Comparison of ENCODE assay signal across 8 cellular contexts in the genomic region with DNA sequence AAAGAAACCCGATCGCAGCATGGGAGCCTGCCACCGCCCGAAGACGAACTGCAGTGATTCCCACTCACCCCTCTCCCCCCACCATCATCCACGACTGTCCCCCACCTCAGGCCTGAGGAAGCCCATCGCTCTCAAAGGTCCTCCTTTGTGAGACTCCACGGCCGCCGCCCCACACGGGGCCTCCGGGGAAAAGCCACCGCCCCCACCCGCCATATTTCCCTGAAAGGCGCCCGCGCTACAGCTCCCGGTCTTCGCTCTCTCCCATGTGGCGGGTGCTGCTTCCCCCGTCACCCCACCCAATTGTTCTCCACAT. TPM values are rescaled to one million over a fixed set of nuclear protein-coding genes. Genes with fewer than 3 reads are reported as not detected.
DNase-seq lines count a peak whose midpoint lies in the region; ATAC-seq and TF ChIP-seq lines count a peak whose summit lies in the region.

No MANE protein-coding gene starts in this region.

- no peak overlapping the region for H2AFZ ChIP-seq in SK-N-SH (ENCODE audit: low read depth)

- peak overlapping the region; percentile 85 for H3K4me2 ChIP-seq in SK-N-SH

- no peak for TF ChIP-seq EP300 in SK-N-SH (IDR thresholded peaks at IDR 0.05; ENCODE audit: borderline replicate concordance in 1 of 2, low read depth in 1 of 2, low read length in 1 of 2)

- peak overlapping the region; percentile 98 for H3K27ac Mint-ChIP-seq in CD8-positive, alpha-beta T cell
- H3K27ac Mint-ChIP-seq in natural killer cell = peak overlapping the region; percentile 98

- peak; percentile 28 for ATAC-seq in CD8-positive, alpha-beta T cell
- ATAC-seq in natural killer cell = peak; percentile 15 to 24 (median 21)

- H3K27ac ChIP-seq in CD8-positive, alpha-beta T cell (ENCODE audit: low read depth, low read length) = peak overlapping the region; percentile 94
- peak overlapping the region; percentile 97 for H3K27ac ChIP-seq in SK-N-SH (ENCODE audit: low read depth in 2 of 2, low read length in 1 of 2)

- H3K27me3 ChIP-seq in CD8-positive, alpha-beta T cell (ENCODE audit: insufficient read depth, low read length) = no peaks in the 10 kb centered on the region
- H3K27me3 ChIP-seq in HAP-1 (ENCODE audit: low read depth) = no peaks in the 10 kb centered on the region
- H3K27me3 ChIP-seq in SK-N-SH (ENCODE audit: insufficient read depth) = no peaks in the 10 kb centered on the region

- H3K79me2 ChIP-seq in SK-N-SH (ENCODE audit: insufficient read depth) = peaks cover 59% of the 10 kb centered on the region

- POLR2A ChIA-PET in CD8-positive, alpha-beta T cell (lab: Charles Lee) = interaction anchor here (0.5 to 2.0 kb wide), 7 partner anchors 8 to 63 kb away, joined by 3 to 14 read pairs (median 5); partner anchors contain the start of gene CRK
- POLR2A ChIA-PET in SK-N-SH (lab: Yijun Ruan, JAX) = interaction anchor here (0.5 to 1.9 kb wide), 4 partner anchors 8 to 117 kb away, joined by 3 to 14 read pairs (median 6); partner anchors contain the start of genes CRK and INPP5K

- H3K36me3 Mint-ChIP-seq in CD8-positive, alpha-beta T cell = peaks cover 22% of the 10 kb centered on the region
- H3K36me3 Mint-ChIP-seq in natural killer cell = no peaks in the 10 kb centered on the region

- peaks cover 10% of the 10 kb centered on the region for H3F3A ChIP-seq in SK-N-SH (replicated peaks; ENCODE audit: insufficient read depth)

- peak overlapping the region; percentile 100 for H3K4me3 ChIP-seq in CD8-positive, alpha-beta T cell (ENCODE audit: low read depth, low read length)
- H3K4me3 ChIP-seq in HAP-1 (peak overlapping the region; percentile 100), SK-N-SH (ENCODE audit: low read depth in 2 of 2, low read length in 1 of 2) (peak overlapping the region; percentile 68 to 99)

- H3K9me3 Mint-ChIP-seq in CD8-positive, alpha-beta T cell = no peaks in the 10 kb centered on the region
- no peaks in the 10 kb centered on the region for H3K9me3 Mint-ChIP-seq in natural killer cell

- peak overlapping the region; percentile 99 for H3K4me3 Mint-ChIP-seq in CD8-positive, alpha-beta T cell
- H3K4me3 Mint-ChIP-seq in natural killer cell = peak overlapping the region; percentile 99

- intact Hi-C loops in CD8-positive, alpha-beta T cell (cut with DNase I, micrococcal nuclease) = loop anchor here in 1 of 2 experiments (1.0 kb wide), 1 partner anchor 57 kb away; the partner anchor contains the start of gene CRK
- intact Hi-C loops in natural killer cell (cut with micrococcal nuclease) = loop anchor here (2.0 kb wide), 1 partner anchor 35 kb away; no protein-coding TSS in a partner anchor

- H3K4me1 ChIP-seq in CD8-positive, alpha-beta T cell (ENCODE audit: insufficient read depth, low read length) = peaks cover 30% of the 10 kb centered on the region
- H3K4me1 ChIP-seq in HAP-1 (peaks cover 17% of the 10 kb centered on the region), SK-N-SH (ENCODE audit: control insufficient read depth in 1 of 2, insufficient read depth in 2 of 2, low read depth in 1 of 2, low read length in 1 of 2) (peaks cover 0 to 4% of the 10 kb centered on the region in 2 experiments; a peak in 2 of 4 replicates)

- WGBS in SK-N-SH (ENCODE audit: low lambda C conversion rate) = 1% methylated on average over 12 of the region's 21 CpGs

- H3K4me1 Mint-ChIP-seq in CD8-positive, alpha-beta T cell (ENCODE audit: low read depth) = peaks cover 43% of the 10 kb centered on the region
- peaks cover 36 to 49% of the 10 kb centered on the region in 2 donors for H3K4me1 Mint-ChIP-seq in natural killer cell

- peak overlapping the region; percentile 99 for H3K9ac ChIP-seq in SK-N-SH

- no peak for TF ChIP-seq RAD21 in SK-N-SH (IDR thresholded peaks at IDR 0.05; ENCODE audit: low read length)

- no peaks in the 10 kb centered on the region for H3K36me3 ChIP-seq in CD8-positive, alpha-beta T cell (ENCODE audit: insufficient read depth, low read length)
- peaks cover 26% of the 10 kb centered on the region for H3K36me3 ChIP-seq in HAP-1 (replicated peaks)
- peaks cover 0 to 19% of the 10 kb centered on the region in 2 experiments for H3K36me3 ChIP-seq in SK-N-SH (replicated peaks in 1 of 2; ENCODE audit: control insufficient read depth in 1 of 2, insufficient read depth in 2 of 2, low read length in 1 of 2)

- H3K27me3 Mint-ChIP-seq in CD8-positive, alpha-beta T cell (ENCODE audit: low read depth) = no peaks in the 10 kb centered on the region
- no peaks in the 10 kb centered on the region for H3K27me3 Mint-ChIP-seq in natural killer cell (ENCODE audit: low read depth in 2 of 2)

- no peaks in the 10 kb centered on the region for H3K9me3 ChIP-seq in CD8-positive, alpha-beta T cell (ENCODE audit: low read length)
- no peaks in the 10 kb centered on the region for H3K9me3 ChIP-seq in HAP-1
- no peaks in the 10 kb centered on the region for H3K9me3 ChIP-seq in SK-N-SH

- H4K20me1 ChIP-seq in SK-N-SH (ENCODE audit: insufficient read depth) = peaks cover 51% of the 10 kb centered on the region

- CTCF ChIA-PET in CD8-positive, alpha-beta T cell (lab: Charles Lee) = no interaction called here
- CTCF ChIA-PET in SK-N-SH (lab: Yijun Ruan, JAX) = interaction anchor here (0.6 to 3.3 kb wide), 3 partner anchors 25 to 329 kb away, joined by 3 to 13 read pairs (median 3); no protein-coding TSS in a partner anchor

- H3K9me2 ChIP-seq in SK-N-SH = no peaks in the 10 kb centered on the region

- peak in 4 of 7 experiments; percentile 10 to 51 (median 35) for DNase-seq in CD8-positive, alpha-beta T cell
- no peak for DNase-seq in HAP-1 (ENCODE audit: low spot score in 2 of 2)
- no peak for DNase-seq in SK-N-SH
- peak; percentile 30 for DNase-seq in epidermal melanocyte (ENCODE audit: insufficient read length, low spot score)
- no peak for DNase-seq in natural killer cell
- no peak for DNase-seq in SIG-M5 (lab: John Stamatoyannopoulos, UW)
- no peak for DNase-seq in Kasumi-1 (lab: John Stamatoyannopoulos, UW)
- DNase-seq in NCI-H524 (lab: John Stamatoyannopoulos, UW) = no peak

- no peak for TF ChIP-seq CTCF in CD8-positive, alpha-beta T cell (IDR thresholded peaks at IDR 0.05)
- no peak for TF ChIP-seq CTCF in SK-N-SH (IDR thresholded peaks at IDR 0.05)
- TF ChIP-seq CTCF in natural killer cell (IDR thresholded peaks at IDR 0.05) = no peak

- in situ Hi-C loops in HAP-1 (cut with MboI; ENCODE audit: low sequenced_read_pairs) = no loop called here

TF ChIP-seq in SK-N-SH, 30 proteins besides CTCF, POLR2A, EP300 and RAD21 (continues in another document):
- no peak for TF ChIP-seq YY1 (IDR thresholded peaks at IDR 0.05; ENCODE audit: low read depth)
- no peak for TF ChIP-seq TEAD4 (IDR thresholded peaks at IDR 0.05; ENCODE audit: borderline replicate concordance, insufficient read depth)
- TF ChIP-seq, protein P1, sequence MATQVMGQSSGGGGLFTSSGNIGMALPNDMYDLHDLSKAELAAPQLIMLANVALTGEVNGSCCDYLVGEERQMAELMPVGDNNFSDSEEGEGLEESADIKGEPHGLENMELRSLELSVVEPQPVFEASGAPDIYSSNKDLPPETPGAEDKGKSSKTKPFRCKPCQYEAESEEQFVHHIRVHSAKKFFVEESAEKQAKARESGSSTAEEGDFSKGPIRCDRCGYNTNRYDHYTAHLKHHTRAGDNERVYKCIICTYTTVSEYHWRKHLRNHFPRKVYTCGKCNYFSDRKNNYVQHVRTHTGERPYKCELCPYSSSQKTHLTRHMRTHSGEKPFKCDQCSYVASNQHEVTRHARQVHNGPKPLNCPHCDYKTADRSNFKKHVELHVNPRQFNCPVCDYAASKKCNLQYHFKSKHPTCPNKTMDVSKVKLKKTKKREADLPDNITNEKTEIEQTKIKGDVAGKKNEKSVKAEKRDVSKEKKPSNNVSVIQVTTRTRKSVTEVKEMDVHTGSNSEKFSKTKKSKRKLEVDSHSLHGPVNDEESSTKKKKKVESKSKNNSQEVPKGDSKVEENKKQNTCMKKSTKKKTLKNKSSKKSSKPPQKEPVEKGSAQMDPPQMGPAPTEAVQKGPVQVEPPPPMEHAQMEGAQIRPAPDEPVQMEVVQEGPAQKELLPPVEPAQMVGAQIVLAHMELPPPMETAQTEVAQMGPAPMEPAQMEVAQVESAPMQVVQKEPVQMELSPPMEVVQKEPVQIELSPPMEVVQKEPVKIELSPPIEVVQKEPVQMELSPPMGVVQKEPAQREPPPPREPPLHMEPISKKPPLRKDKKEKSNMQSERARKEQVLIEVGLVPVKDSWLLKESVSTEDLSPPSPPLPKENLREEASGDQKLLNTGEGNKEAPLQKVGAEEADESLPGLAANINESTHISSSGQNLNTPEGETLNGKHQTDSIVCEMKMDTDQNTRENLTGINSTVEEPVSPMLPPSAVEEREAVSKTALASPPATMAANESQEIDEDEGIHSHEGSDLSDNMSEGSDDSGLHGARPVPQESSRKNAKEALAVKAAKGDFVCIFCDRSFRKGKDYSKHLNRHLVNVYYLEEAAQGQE (IDR thresholded peaks at IDR 0.05; ENCODE audit: low read depth, low read length) = no peak
- TF ChIP-seq EZH2phosphoT487 (IDR thresholded peaks at IDR 0.05; ENCODE audit: borderline replicate concordance, low read depth) = no peak
- no peak for TF ChIP-seq CHD2 (IDR thresholded peaks at IDR 0.05; ENCODE audit: low read length, partially characterized antibody)
- TF ChIP-seq MEF2A (IDR thresholded peaks at IDR 0.05; ENCODE audit: borderline replicate concordance, low read depth) = no peak
- TF ChIP-seq, protein P2, sequence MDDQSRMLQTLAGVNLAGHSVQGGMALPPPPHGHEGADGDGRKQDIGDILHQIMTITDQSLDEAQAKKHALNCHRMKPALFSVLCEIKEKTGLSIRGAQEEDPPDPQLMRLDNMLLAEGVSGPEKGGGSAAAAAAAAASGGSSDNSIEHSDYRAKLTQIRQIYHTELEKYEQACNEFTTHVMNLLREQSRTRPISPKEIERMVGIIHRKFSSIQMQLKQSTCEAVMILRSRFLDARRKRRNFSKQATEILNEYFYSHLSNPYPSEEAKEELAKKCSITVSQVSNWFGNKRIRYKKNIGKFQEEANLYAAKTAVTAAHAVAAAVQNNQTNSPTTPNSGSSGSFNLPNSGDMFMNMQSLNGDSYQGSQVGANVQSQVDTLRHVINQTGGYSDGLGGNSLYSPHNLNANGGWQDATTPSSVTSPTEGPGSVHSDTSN (IDR thresholded peaks at IDR 0.05) = no peak

RNA-seq across cellular contexts. Expression of gene YWHAE, which starts 0.7 kb away (rescaled TPM):
- 100 to 1,000 TPM; 125 to 134 TPM for total RNA-seq in CD8-positive, alpha-beta T cell
- 812 and 1,023 TPM in 2 replicates for polyA plus RNA-seq in SK-N-SH (2012; rRNA removed)
- 1,249 and 1,463 TPM in 2 replicates for polyA plus RNA-seq in SK-N-SH (2012; cell fraction: cytosol; rRNA removed)
- polyA plus RNA-seq in SK-N-SH (2012; cell fraction: nucleus; rRNA removed) = 328 and 363 TPM in 2 replicates
- total RNA-seq in natural killer cell = 100 to 1,000 TPM; 116 to 134 (median 132) TPM

RNA-seq across cellular contexts. Expression of gene CRK, which starts 56.7 kb away (rescaled TPM):
- 10 to 100 TPM; 15.4 to 15.9 TPM for total RNA-seq in CD8-positive, alpha-beta T cell
- polyA plus RNA-seq in SK-N-SH (2012; rRNA removed) = 50.7 and 63.5 TPM in 2 replicates
- 73.3 and 80.8 TPM in 2 replicates for polyA plus RNA-seq in SK-N-SH (2012; cell fraction: cytosol; rRNA removed)
- polyA plus RNA-seq in SK-N-SH (2012; cell fraction: nucleus; rRNA removed) = 22.6 and 29.4 TPM in 2 replicates
- 10 to 100 TPM; 15.9 to 19.6 (median 16.7) TPM for total RNA-seq in natural killer cell

Comparison
In these comparisons a context has a peak if more than half of its experiments do, and no peak if none do; other contexts are left out.
1. DNase-seq: peak in CD8-positive, alpha-beta T cell (4 of 7) and epidermal melanocyte (single experiment); none in HAP-1 (0 of 2), SK-N-SH (single experiment), natural killer cell (single experiment), SIG-M5 (single experiment), Kasumi-1 (0 of 2) and NCI-H524 (0 of 2).
2. Peak in every context shown above with its lines, with median percentiles within 50 percentile points of each other: H3K4me3 ChIP-seq.